ENCODE assay signal across 8 cellular contexts in genomic region chr4:73067971-73068394, GRCh38. TPM values are rescaled to one million over a fixed set of nuclear protein-coding genes. Genes with fewer than 3 reads are reported as not detected.
DNase-seq lines count a peak whose midpoint lies in the region; ATAC-seq and TF ChIP-seq lines count a peak whose summit lies in the region.

No MANE protein-coding gene starts in this region.

- POLR2A ChIA-PET in BJ (lab: Charles Lee) (no interaction called here), MCF 10A (lab: Yijun Ruan, JAX) (interaction anchor here (0.5 to 6.3 kb wide), 4 partner anchors 9 to 1032 kb away, joined by 3 to 78 read pairs (median 3); partner anchors contain the start of gene ANKRD17)

- DNase-seq in BJ (ENCODE audit: low read depth) (no peak), MCF 10A (ENCODE audit: unreplicated experiment) (peak; percentile 19), mucosa of descending colon (no peak), vagina (ENCODE audit: extremely low spot score in 2 of 2) (no peak), HuH-7.5 (ENCODE audit: low spot score) (no peak), NCI-H2029 (lab: John Stamatoyannopoulos, UW) (no peak), OCI-M2 (lab: John Stamatoyannopoulos, UW; ENCODE audit: unreplicated experiment) (no peak)

- intact Hi-C loops in MCF 10A (cut with micrococcal nuclease): no loop called here
- intact Hi-C loops in mucosa of descending colon (cut with DNase I, micrococcal nuclease): no loop called here
- intact Hi-C loops in vagina (cut with DNase I): loop anchor here (2.0 kb wide), 1 partner anchor 191 kb away; the partner anchor contains the start of gene ANKRD17

- H3K36me3 Mint-ChIP-seq in MCF 10A (ENCODE audit: insufficient read depth, unreplicated experiment): peaks cover 46% of the 10 kb centered on the region

- H3K27me3 Mint-ChIP-seq in MCF 10A (ENCODE audit: insufficient read depth, unreplicated experiment): no peaks in the 10 kb centered on the region

- no TSS peak for BruUV-seq in MCF 10A (replicated peaks; lab: Mats Ljungman, UMichigan)

- H3K9me3 ChIP-seq in KOPT-K1 (ENCODE audit: insufficient read depth, low read length, poor library complexity, severe bottlenecking) (no peaks in the 10 kb centered on the region), mucosa of descending colon (no peaks in the 10 kb centered on the region), vagina (no peaks in the 10 kb centered on the region)

- no peak for ATAC-seq in mucosa of descending colon

- H3K27ac Mint-ChIP-seq in MCF 10A (ENCODE audit: low read depth, unreplicated experiment): peak overlapping the region; percentile 86

- no peak for TF ChIP-seq CTCF in BJ (IDR thresholded peaks at IDR 0.05; ENCODE audit: insufficient read depth, low read depth, low read length)
- no peak for TF ChIP-seq CTCF in MCF 10A (IDR thresholded peaks at IDR 0.05; ENCODE audit: unreplicated experiment)
- no peak for TF ChIP-seq CTCF in mucosa of descending colon (IDR thresholded peaks at IDR 0.05)
- TF ChIP-seq CTCF in vagina (IDR thresholded peaks at IDR 0.05): no peak

- H3K4me1 ChIP-seq in mucosa of descending colon (ENCODE audit: low read depth): peaks cover 8% of the 10 kb centered on the region
- H3K4me1 ChIP-seq in vagina: no peaks in the 10 kb centered on the region

- no peaks in the 10 kb centered on the region for H3K27me3 ChIP-seq in BJ (ENCODE audit: control insufficient read depth, insufficient read depth, low read length)
- no peaks in the 10 kb centered on the region for H3K27me3 ChIP-seq in vagina

- H3K4me3 Mint-ChIP-seq in MCF 10A (ENCODE audit: unreplicated experiment): peak overlapping the region; percentile 81

- H3K4me1 Mint-ChIP-seq in MCF 10A (ENCODE audit: insufficient read depth, unreplicated experiment): peaks cover 9% of the 10 kb centered on the region

- H3K27ac ChIP-seq in KOPT-K1 (ENCODE audit: low read depth, low read length, poor library complexity, severe bottlenecking) (peak overlapping the region; percentile 93), vagina (peak overlapping the region; percentile 87)

- no peaks in the 10 kb centered on the region for H3K9me3 Mint-ChIP-seq in MCF 10A (ENCODE audit: unreplicated experiment)

- CTCF ChIA-PET in BJ (lab: Yijun Ruan, JAX): no interaction called here
- CTCF ChIA-PET in MCF 10A (lab: Yijun Ruan, JAX): no interaction called here

- H3K36me3 ChIP-seq in BJ (ENCODE audit: control insufficient read depth, insufficient read depth, low read length) (peaks cover 1% of the 10 kb centered on the region), KOPT-K1 (ENCODE audit: insufficient read depth, low read length) (peaks cover 38% of the 10 kb centered on the region), mucosa of descending colon (ENCODE audit: low read depth) (no peaks in the 10 kb centered on the region), vagina (no peaks in the 10 kb centered on the region)

- H3K4me3 ChIP-seq in BJ (ENCODE audit: low read depth, low read length): peak overlapping the region; percentile 76
- peak overlapping the region; percentile 35 for H3K4me3 ChIP-seq in mucosa of descending colon
- peak overlapping the region; percentile 72 to 80 for H3K4me3 ChIP-seq in vagina

- TF ChIP-seq POLR2A in vagina (IDR thresholded peaks at IDR 0.05): no peak

RNA-seq across cellular contexts. Expression of gene COX18, which starts 1.5 kb away (rescaled TPM):
- 9.8 and 13.2 TPM in 2 replicates for polyA plus RNA-seq in BJ (2011; rRNA removed)
- 8.6 and 9.6 TPM in 2 replicates for polyA minus RNA-seq in BJ (2011; rRNA and poly(A)+ RNA removed)
- 19.1 and 19.7 TPM in 2 replicates for total RNA-seq in MCF 10A (2022)
- total RNA-seq in mucosa of descending colon: 10 to 100 TPM; 12.2 to 17.8 (median 14.2) TPM
- total RNA-seq in vagina: 12.8 TPM
